Comparison of ENCODE assay signal across 21 cellular contexts in the genomic region with DNA sequence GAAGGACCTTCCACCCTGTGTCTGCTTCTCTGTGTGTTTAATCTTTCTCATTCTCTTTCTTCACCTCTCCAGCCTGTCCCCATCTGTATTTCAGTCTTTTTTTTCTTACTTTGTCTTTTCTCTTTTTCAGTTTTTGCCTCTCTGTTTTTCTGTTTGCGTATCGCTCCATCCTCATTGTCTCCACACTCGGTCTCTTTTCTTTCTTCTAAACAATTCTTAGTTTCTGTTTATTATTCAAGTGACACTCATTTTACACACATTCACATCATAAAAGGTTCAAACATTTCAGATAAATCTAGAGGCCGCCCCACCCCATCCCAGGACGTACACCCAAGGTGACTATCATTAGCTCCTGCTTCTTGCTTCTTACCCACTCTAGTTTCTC. TPM values are rescaled to one million over a fixed set of nuclear protein-coding genes. Genes with fewer than 3 reads are reported as not detected.
"Had no signal": no experiment of that assay in that cellular context is flagged by ENCODE, and none has a peak within 500 bp of the region (broad histone marks: within the 10 kb centered on the region; RNA-seq: fewer than 3 reads in every experiment).

No MANE protein-coding gene starts in this region.

- H3K9me3 Mint-ChIP-seq: dendritic cell treated with granulocyte-macrophage colony-stimulating factor and Interleukin-4, amounts not matched to agents 40 ng/mL and 50 ng/mL, for 4 days had no signal

- ATAC-seq: heart left ventricle; mucosa of descending colon; naive thymus-derived CD8-positive, alpha-beta T cell had no signal

- H3K36me3 ChIP-seq: heart left ventricle, tibial artery had no signal

- H3K4me3 Mint-ChIP-seq: activated naive CD8-positive, alpha-beta T cell; dendritic cell treated with granulocyte-macrophage colony-stimulating factor and Interleukin-4, amounts not matched to agents 40 ng/mL and 50 ng/mL, for 4 days had no signal

- H3K27ac Mint-ChIP-seq: activated naive CD8-positive, alpha-beta T cell; dendritic cell treated with granulocyte-macrophage colony-stimulating factor and Interleukin-4, amounts not matched to agents 40 ng/mL and 50 ng/mL, for 4 days; naive thymus-derived CD8-positive, alpha-beta T cell had no signal

- H3K36me3 Mint-ChIP-seq: activated naive CD8-positive, alpha-beta T cell had no signal

- FAIRE-seq: bronchial epithelial cell, frontal cortex, urothelium cell line had no signal

- H3K9me3 ChIP-seq: heart left ventricle, mucosa of descending colon, tibial artery had no signal

- H3K4me3 ChIP-seq: heart left ventricle, lung, mucosa of descending colon, tibial artery had no signal

- DNase-seq: activated CD4-positive, alpha-beta T cell treated with anti-CD3 and anti-CD28 coated beads, Interleukin-2, amount 50 U/mL, for 1 hour; activated effector memory CD4-positive, alpha-beta T cell treated with Interleukin-2 at 50 U/mL for 16 hours; activated T-cell treated with anti-CD3 and anti-CD28 coated beads, Interleukin-2, amount 50 U/mL, for 1 hour; anterior cingulate cortex; effector memory CD4-positive, alpha-beta T cell; heart left ventricle; mucosa of descending colon; naive thymus-derived CD8-positive, alpha-beta T cell; nucleus accumbens; retina; stimulated activated naive CD4-positive, alpha-beta T cell; SW 1271 had no signal

- H3K27ac ChIP-seq: heart left ventricle, tibial artery had no signal

RNA-seq across cellular contexts. Expression of gene LHX2, which starts 9.8 kb away (rescaled TPM):
- total RNA-seq: bronchial epithelial cell; epithelial cell of proximal tubule; mucosa of descending colon; naive thymus-derived CD8-positive, alpha-beta T cell; subcutaneous adipose tissue had no signal
